Comparison of ENCODE assay signal across 28 cellular contexts in genomic region chr2:190527214-190527613, GRCh38.
"Had no signal": no experiment of that assay in that cellular context is flagged by ENCODE, and none has a peak within 500 bp of the region (broad histone marks: within the 10 kb centered on the region; RNA-seq: fewer than 3 reads in every experiment).

No MANE protein-coding gene starts in this region.

- H3K4me3 ChIP-seq: esophagus squamous epithelium, left lung, lower lobe of right lung, ovary, right lobe of liver, thoracic aorta, upper lobe of left lung had no signal

- ATAC-seq: activated CD4-positive, alpha-beta T cell treated with anti-CD3 and anti-CD28 coated beads for 36 hours; left lung; lower lobe of right lung; right lobe of liver; stimulated activated naive CD8-positive, alpha-beta T cell treated with anti-CD3 and anti-CD28 coated beads, Interleukin-15, Interleukin-2, amounts not matched to agents 100 U/mL and 50 U/mL, for 24 hours; T-helper 17 cell had no signal

- H3K27ac Mint-ChIP-seq: activated CD4-positive, alpha-beta T cell treated with anti-CD3 and anti-CD28 coated beads for 36 hours; nephron progenitor cell; progenitor cell of endocrine pancreas; T-helper 17 cell; WTC11 had no signal

- DNase-seq: activated CD4-positive, alpha-beta T cell treated with anti-CD3 and anti-CD28 coated beads for 36 hours; activated CD8-positive, alpha-beta memory T cell treated with anti-CD3 and anti-CD28 coated beads for 24 hours; activated effector memory CD4-positive, alpha-beta T cell treated with Interleukin-2 at 50 U/mL for 16 hours; activated naive CD4-positive, alpha-beta T cell treated with Interleukin-2 at 50 U/mL for 16 hours; anterior cingulate cortex; effector CD8-positive, alpha-beta T cell; esophagus squamous epithelium; foreskin melanocyte; kidney glomerular epithelial cell; left lung; lower lobe of right lung; nephron progenitor cell; ovary; right lobe of liver; stimulated activated CD4-positive, alpha-beta T cell treated with anti-CD3 and anti-CD28 coated beads, Interleukin-2, amount 100 ng/mL, for 48 hours; stimulated activated naive CD8-positive, alpha-beta T cell treated with anti-CD3 and anti-CD28 coated beads, Interleukin-15, Interleukin-2, amounts not matched to agents 100 U/mL and 50 U/mL, for 24 hours; T-helper 17 cell; T1000; upper lobe of left lung had no signal

- H3K27ac ChIP-seq: epithelial cell of prostate, esophagus squamous epithelium, lower lobe of right lung, ovary, right lobe of liver, thoracic aorta, upper lobe of left lung had no signal

- H3K27me3 Mint-ChIP-seq: activated CD4-positive, alpha-beta T cell treated with anti-CD3 and anti-CD28 coated beads for 36 hours; activated naive CD8-positive, alpha-beta T cell; central memory CD8-positive, alpha-beta T cell; progenitor cell of endocrine pancreas; T-helper 17 cell had no signal

- H3K9me3 ChIP-seq: esophagus squamous epithelium, left lung, lower lobe of right lung, ovary, right lobe of liver, thoracic aorta, upper lobe of left lung had no signal

- H3K36me3 Mint-ChIP-seq: WTC11 had no signal

- H3K4me3 Mint-ChIP-seq: activated CD4-positive, alpha-beta T cell treated with anti-CD3 and anti-CD28 coated beads for 36 hours; activated naive CD8-positive, alpha-beta T cell; central memory CD8-positive, alpha-beta T cell; nephron progenitor cell; T-helper 17 cell; WTC11 had no signal

- H3K27me3 ChIP-seq: esophagus squamous epithelium, left lung, ovary, right lobe of liver, upper lobe of left lung had no signal

- H3K9me3 Mint-ChIP-seq: central memory CD8-positive, alpha-beta T cell; nephron progenitor cell; WTC11 had no signal

- H3K36me3 ChIP-seq: esophagus squamous epithelium, left lung, lower lobe of right lung, ovary, right lobe of liver, thoracic aorta, upper lobe of left lung had no signal

- H3K4me1 ChIP-seq: right lobe of liver had no signal

- FAIRE-seq: bronchial epithelial cell, colon, endometrium had no signal
